In the genomic region with DNA sequence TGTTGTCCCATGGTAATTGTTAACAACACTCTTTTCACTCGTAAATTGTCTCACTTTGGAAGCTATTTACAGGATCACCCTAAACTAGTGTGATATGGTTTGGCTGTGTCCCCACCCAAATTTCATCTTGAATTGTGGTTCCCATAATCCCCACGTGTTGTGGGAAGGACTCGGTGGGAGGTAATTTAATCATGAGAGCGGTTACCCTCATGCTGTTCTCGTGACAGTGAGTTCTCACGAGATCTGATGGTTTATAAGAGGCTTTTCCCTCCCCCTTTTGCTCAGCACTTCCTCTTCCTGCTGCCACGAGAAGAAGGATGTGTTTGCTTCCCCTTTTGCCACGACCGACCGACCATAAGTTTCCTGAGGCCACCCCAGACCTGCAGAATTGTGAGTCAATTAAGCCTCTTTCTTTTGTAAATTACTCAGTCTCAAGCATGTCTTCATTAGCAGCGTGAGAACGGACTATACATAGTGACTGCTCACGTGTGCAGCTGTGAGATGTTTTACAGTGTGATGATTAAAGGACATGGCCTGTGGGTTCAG, we compare ENCODE assay signal across 1 cellular context.
TF ChIP-seq lines count a peak whose summit lies in the region.

No MANE protein-coding gene starts in this region.

TF ChIP-seq in HepG2, 621 proteins besides CTCF, POLR2A, EP300 and RAD21 (continued from another document and continues in another):
- TF ChIP-seq, protein P1, sequence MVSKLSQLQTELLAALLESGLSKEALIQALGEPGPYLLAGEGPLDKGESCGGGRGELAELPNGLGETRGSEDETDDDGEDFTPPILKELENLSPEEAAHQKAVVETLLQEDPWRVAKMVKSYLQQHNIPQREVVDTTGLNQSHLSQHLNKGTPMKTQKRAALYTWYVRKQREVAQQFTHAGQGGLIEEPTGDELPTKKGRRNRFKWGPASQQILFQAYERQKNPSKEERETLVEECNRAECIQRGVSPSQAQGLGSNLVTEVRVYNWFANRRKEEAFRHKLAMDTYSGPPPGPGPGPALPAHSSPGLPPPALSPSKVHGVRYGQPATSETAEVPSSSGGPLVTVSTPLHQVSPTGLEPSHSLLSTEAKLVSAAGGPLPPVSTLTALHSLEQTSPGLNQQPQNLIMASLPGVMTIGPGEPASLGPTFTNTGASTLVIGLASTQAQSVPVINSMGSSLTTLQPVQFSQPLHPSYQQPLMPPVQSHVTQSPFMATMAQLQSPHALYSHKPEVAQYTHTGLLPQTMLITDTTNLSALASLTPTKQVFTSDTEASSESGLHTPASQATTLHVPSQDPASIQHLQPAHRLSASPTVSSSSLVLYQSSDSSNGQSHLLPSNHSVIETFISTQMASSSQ (IDR thresholded peaks at IDR 0.05; ENCODE audit: low read depth): no peak
- TF ChIP-seq, protein P1 (CRISPR knock-in tag; IDR thresholded peaks at IDR 0.05; ENCODE audit: borderline replicate concordance): no peak
- no peak for TF ChIP-seq TGIF2 (CRISPR knock-in tag; IDR thresholded peaks at IDR 0.05)
- TF ChIP-seq HNRNPUL1 (IDR thresholded peaks at IDR 0.05; ENCODE audit: low read depth, low read length): no peak
- TF ChIP-seq, protein P2, sequence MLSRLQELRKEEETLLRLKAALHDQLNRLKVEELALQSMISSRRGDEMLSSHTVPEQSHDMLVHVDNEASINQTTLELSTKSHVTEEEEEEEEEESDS (CRISPR knock-in tag; IDR thresholded peaks at IDR 0.05; ENCODE audit: borderline replicate concordance): no peak
- TF ChIP-seq RFX1 (IDR thresholded peaks at IDR 0.05): no peak
- TF ChIP-seq MAF1 (CRISPR knock-in tag; IDR thresholded peaks at IDR 0.05; ENCODE audit: borderline replicate concordance): no peak
- TF ChIP-seq RFX5 (IDR thresholded peaks at IDR 0.05; ENCODE audit: low read depth, low read length): no peak
- TF ChIP-seq PRMT3 (CRISPR knock-in tag; IDR thresholded peaks at IDR 0.05; ENCODE audit: borderline replicate concordance, low read depth): no peak
- TF ChIP-seq, protein P3, sequence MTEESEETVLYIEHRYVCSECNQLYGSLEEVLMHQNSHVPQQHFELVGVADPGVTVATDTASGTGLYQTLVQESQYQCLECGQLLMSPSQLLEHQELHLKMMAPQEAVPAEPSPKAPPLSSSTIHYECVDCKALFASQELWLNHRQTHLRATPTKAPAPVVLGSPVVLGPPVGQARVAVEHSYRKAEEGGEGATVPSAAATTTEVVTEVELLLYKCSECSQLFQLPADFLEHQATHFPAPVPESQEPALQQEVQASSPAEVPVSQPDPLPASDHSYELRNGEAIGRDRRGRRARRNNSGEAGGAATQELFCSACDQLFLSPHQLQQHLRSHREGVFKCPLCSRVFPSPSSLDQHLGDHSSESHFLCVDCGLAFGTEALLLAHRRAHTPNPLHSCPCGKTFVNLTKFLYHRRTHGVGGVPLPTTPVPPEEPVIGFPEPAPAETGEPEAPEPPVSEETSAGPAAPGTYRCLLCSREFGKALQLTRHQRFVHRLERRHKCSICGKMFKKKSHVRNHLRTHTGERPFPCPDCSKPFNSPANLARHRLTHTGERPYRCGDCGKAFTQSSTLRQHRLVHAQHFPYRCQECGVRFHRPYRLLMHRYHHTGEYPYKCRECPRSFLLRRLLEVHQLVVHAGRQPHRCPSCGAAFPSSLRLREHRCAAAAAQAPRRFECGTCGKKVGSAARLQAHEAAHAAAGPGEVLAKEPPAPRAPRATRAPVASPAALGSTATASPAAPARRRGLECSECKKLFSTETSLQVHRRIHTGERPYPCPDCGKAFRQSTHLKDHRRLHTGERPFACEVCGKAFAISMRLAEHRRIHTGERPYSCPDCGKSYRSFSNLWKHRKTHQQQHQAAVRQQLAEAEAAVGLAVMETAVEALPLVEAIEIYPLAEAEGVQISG (CRISPR knock-in tag; IDR thresholded peaks at IDR 0.05): no peak
- no peak for TF ChIP-seq ZNF768 (CRISPR knock-in tag; IDR thresholded peaks at IDR 0.05)
- TF ChIP-seq NFYB (CRISPR knock-in tag; IDR thresholded peaks at IDR 0.05): no peak
- TF ChIP-seq, protein P4, sequence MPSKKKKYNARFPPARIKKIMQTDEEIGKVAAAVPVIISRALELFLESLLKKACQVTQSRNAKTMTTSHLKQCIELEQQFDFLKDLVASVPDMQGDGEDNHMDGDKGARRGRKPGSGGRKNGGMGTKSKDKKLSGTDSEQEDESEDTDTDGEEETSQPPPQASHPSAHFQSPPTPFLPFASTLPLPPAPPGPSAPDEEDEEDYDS (CRISPR knock-in tag; IDR thresholded peaks at IDR 0.05): peak; percentile 90
- TF ChIP-seq ZFP36L2 (CRISPR knock-in tag; IDR thresholded peaks at IDR 0.05): no peak
- TF ChIP-seq, protein P5, sequence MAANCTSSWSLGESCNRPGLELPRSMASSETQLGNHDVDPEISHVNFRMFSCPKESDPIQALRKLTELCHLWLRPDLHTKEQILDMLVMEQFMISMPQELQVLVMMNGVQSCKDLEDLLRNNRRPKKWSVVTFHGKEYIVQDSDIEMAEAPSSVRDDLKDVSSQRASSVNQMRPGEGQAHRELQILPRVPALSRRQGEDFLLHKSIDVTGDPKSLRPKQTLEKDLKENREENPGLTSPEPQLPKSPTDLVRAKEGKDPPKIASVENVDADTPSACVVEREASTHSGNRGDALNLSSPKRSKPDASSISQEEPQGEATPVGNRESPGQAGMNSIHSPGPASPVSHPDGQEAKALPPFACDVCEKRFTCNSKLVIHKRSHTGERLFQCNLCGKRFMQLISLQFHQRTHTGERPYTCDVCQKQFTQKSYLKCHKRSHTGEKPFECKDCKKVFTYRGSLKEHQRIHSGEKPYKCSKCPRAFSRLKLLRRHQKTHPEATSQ (CRISPR knock-in tag; IDR thresholded peaks at IDR 0.05; ENCODE audit: borderline replicate concordance): peak; percentile 95; the same call in 1 of the 2 replicates
- TF ChIP-seq HOXA9 (CRISPR knock-in tag; IDR thresholded peaks at IDR 0.05; ENCODE audit: borderline replicate concordance): no peak
- no peak for TF ChIP-seq RBM39 (IDR thresholded peaks at IDR 0.05; ENCODE audit: low read depth, low read length, poor library complexity, severe bottlenecking)
- TF ChIP-seq ZNF235 (CRISPR knock-in tag; IDR thresholded peaks at IDR 0.05; ENCODE audit: borderline replicate concordance): no peak
- TF ChIP-seq TAF1 (CRISPR knock-in tag; IDR thresholded peaks at IDR 0.05): no peak; the same call in 1 of the 2 replicates
- TF ChIP-seq, protein P6, sequence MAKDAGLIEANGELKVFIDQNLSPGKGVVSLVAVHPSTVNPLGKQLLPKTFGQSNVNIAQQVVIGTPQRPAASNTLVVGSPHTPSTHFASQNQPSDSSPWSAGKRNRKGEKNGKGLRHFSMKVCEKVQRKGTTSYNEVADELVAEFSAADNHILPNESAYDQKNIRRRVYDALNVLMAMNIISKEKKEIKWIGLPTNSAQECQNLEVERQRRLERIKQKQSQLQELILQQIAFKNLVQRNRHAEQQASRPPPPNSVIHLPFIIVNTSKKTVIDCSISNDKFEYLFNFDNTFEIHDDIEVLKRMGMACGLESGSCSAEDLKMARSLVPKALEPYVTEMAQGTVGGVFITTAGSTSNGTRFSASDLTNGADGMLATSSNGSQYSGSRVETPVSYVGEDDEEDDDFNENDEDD (CRISPR knock-in tag; IDR thresholded peaks at IDR 0.05; ENCODE audit: borderline replicate concordance): 0 out of 2 replicates have a peak, but pooled peaks have one; percentile 27
- TF ChIP-seq ZNF775 (CRISPR knock-in tag; IDR thresholded peaks at IDR 0.05; ENCODE audit: borderline replicate concordance): no peak
- TF ChIP-seq PHF8 (CRISPR knock-in tag; IDR thresholded peaks at IDR 0.05): no peak
- no peak for TF ChIP-seq TBL1XR1 (IDR thresholded peaks at IDR 0.05; ENCODE audit: borderline replicate concordance, low read length, partially characterized antibody)
- TF ChIP-seq ZNF790 (CRISPR knock-in tag; IDR thresholded peaks at IDR 0.05; ENCODE audit: borderline replicate concordance): no peak
- TF ChIP-seq ERF (CRISPR knock-in tag; IDR thresholded peaks at IDR 0.05): no peak
- TF ChIP-seq RFXANK (CRISPR knock-in tag; IDR thresholded peaks at IDR 0.05): no peak
- TF ChIP-seq TBX2 (CRISPR knock-in tag; IDR thresholded peaks at IDR 0.05; ENCODE audit: borderline replicate concordance): no peak
- TF ChIP-seq RXRA (CRISPR knock-in tag; IDR thresholded peaks at IDR 0.05): no peak
- no peak for TF ChIP-seq ATF1 (CRISPR knock-in tag; IDR thresholded peaks at IDR 0.05)
- TF ChIP-seq TBP (CRISPR knock-in tag; IDR thresholded peaks at IDR 0.05): no peak
- TF ChIP-seq GPN1 (CRISPR knock-in tag; IDR thresholded peaks at IDR 0.05; ENCODE audit: borderline replicate concordance): no peak
- no peak for TF ChIP-seq ZNF747 (CRISPR knock-in tag; IDR thresholded peaks at IDR 0.05; ENCODE audit: borderline replicate concordance)
- TF ChIP-seq JARID2 (CRISPR knock-in tag; IDR thresholded peaks at IDR 0.05; ENCODE audit: insufficient replicate concordance): no peak
- TF ChIP-seq ZNF616 (CRISPR knock-in tag; IDR thresholded peaks at IDR 0.05; ENCODE audit: low read depth): no peak
- TF ChIP-seq, protein P7, sequence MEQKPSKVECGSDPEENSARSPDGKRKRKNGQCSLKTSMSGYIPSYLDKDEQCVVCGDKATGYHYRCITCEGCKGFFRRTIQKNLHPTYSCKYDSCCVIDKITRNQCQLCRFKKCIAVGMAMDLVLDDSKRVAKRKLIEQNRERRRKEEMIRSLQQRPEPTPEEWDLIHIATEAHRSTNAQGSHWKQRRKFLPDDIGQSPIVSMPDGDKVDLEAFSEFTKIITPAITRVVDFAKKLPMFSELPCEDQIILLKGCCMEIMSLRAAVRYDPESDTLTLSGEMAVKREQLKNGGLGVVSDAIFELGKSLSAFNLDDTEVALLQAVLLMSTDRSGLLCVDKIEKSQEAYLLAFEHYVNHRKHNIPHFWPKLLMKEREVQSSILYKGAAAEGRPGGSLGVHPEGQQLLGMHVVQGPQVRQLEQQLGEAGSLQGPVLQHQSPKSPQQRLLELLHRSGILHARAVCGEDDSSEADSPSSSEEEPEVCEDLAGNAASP (CRISPR knock-in tag; IDR thresholded peaks at IDR 0.05; ENCODE audit: borderline replicate concordance): no peak
- TF ChIP-seq ZNF121 (CRISPR knock-in tag; IDR thresholded peaks at IDR 0.05): 0 out of 2 replicates have a peak, but pooled peaks have one; percentile 16
- TF ChIP-seq, protein P8, sequence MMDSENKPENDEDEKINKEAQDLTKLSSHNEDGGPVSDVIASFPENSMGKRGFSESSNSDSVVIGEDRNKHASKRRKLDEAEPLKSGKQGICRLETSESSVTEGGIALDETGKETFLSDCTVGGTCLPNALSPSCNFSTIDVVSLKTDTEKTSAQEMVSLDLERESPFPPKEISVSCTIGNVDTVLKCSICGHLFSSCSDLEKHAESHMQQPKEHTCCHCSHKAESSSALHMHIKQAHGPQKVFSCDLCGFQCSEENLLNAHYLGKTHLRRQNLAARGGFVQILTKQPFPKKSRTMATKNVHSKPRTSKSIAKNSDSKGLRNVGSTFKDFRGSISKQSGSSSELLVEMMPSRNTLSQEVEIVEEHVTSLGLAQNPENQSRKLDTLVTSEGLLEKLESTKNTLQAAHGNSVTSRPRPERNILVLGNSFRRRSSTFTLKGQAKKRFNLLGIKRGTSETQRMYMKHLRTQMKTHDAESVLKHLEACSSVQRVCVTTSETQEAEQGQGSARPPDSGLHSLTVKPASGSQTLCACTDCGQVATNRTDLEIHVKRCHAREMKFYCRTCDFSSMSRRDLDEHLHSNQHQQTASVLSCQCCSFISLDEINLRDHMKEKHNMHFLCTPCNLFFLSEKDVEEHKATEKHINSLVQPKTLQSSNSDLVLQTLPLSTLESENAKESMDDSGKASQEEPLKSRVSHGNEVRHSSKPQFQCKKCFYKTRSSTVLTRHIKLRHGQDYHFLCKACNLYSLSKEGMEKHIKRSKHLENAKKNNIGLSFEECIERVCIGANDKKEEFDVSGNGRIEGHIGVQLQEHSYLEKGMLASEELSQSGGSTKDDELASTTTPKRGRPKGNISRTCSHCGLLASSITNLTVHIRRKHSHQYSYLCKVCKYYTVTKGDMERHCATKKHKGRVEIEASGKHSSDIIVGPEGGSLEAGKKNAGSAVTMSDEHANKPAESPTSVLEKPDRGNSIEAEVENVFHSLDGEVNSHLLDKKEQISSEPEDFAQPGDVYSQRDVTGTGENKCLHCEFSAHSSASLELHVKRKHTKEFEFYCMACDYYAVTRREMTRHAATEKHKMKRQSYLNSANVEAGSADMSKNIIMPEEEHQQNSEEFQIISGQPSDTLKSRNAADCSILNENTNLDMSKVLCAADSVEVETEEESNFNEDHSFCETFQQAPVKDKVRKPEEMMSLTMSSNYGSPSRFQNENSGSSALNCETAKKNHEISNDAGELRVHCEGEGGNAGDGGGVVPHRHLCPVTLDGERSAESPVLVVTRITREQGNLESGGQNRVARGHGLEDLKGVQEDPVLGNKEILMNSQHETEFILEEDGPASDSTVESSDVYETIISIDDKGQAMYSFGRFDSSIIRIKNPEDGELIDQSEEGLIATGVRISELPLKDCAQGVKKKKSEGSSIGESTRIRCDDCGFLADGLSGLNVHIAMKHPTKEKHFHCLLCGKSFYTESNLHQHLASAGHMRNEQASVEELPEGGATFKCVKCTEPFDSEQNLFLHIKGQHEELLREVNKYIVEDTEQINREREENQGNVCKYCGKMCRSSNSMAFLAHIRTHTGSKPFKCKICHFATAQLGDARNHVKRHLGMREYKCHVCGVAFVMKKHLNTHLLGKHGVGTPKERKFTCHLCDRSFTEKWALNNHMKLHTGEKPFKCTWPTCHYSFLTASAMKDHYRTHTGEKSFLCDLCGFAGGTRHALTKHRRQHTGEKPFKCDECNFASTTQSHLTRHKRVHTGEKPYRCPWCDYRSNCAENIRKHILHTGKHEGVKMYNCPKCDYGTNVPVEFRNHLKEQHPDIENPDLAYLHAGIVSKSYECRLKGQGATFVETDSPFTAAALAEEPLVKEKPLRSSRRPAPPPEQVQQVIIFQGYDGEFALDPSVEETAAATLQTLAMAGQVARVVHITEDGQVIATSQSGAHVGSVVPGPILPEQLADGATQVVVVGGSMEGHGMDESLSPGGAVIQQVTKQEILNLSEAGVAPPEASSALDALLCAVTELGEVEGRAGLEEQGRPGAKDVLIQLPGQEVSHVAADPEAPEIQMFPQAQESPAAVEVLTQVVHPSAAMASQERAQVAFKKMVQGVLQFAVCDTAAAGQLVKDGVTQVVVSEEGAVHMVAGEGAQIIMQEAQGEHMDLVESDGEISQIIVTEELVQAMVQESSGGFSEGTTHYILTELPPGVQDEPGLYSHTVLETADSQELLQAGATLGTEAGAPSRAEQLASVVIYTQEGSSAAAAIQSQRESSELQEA (CRISPR knock-in tag; IDR thresholded peaks at IDR 0.05; ENCODE audit: not compliant biosample characterization): no peak
- peak; percentile 25; the same call in 1 of the 2 replicates for TF ChIP-seq ZFX (CRISPR knock-in tag; IDR thresholded peaks at IDR 0.05; ENCODE audit: low read depth)
- no peak for TF ChIP-seq STAT5B (CRISPR knock-in tag; IDR thresholded peaks at IDR 0.05)
- TF ChIP-seq SALL1 (CRISPR knock-in tag; IDR thresholded peaks at IDR 0.05): no peak
- TF ChIP-seq ZSCAN30 (CRISPR knock-in tag; IDR thresholded peaks at IDR 0.05): 0 out of 2 replicates have a peak, but pooled peaks have one; percentile 64
- no peak for TF ChIP-seq TEAD3 (CRISPR knock-in tag; optimal IDR thresholded peaks at IDR 0.05; ENCODE audit: borderline replicate concordance)
